Comparison of ENCODE assay signal across 8 cellular contexts in genomic region chr10:7412482-7413251, GRCh38. TPM values are rescaled to one million over a fixed set of nuclear protein-coding genes. Genes with fewer than 3 reads are reported as not detected.
DNase-seq lines count a peak whose midpoint lies in the region; ATAC-seq and TF ChIP-seq lines count a peak whose summit lies in the region.

No MANE protein-coding gene starts in this region.

- H3K27ac ChIP-seq in ectodermal cell (ENCODE audit: insufficient read depth, low read depth, low read length, poor library complexity, severe bottlenecking) (no peak overlapping the region), muscle layer of duodenum (ENCODE audit: low read length) (no peak overlapping the region), thoracic aorta (no peak overlapping the region)

- no peak for ATAC-seq in thoracic aorta (ENCODE audit: insufficient number of reproducible peaks, low FRiP score, low read depth)
- ATAC-seq in HG03045 (IDR thresholded peaks at IDR 0.05; ENCODE audit: unreplicated experiment) = no peak

- no peak for TF ChIP-seq CTCF in thoracic aorta (IDR thresholded peaks at IDR 0.05)

- H3K4me3 ChIP-seq in ectodermal cell (ENCODE audit: insufficient read depth, low read depth, low read length) (peak overlapping the region; percentile 65), muscle layer of duodenum (ENCODE audit: low read depth in 1 of 2, low read length in 2 of 2) (peak overlapping the region; percentile 33 to 86), thoracic aorta (peak overlapping the region; percentile 85)

- DNase-seq in SIG-M5 treated with dmso at 0.1 percent for 504 hours (lab: John Stamatoyannopoulos, UW; ENCODE audit: unreplicated experiment) (peak; percentile 59), SIG-M5 (lab: John Stamatoyannopoulos, UW) (no peak), thoracic aorta (ENCODE audit: low spot score) (no peak), KBM-7 (no peak), DMS79 (lab: John Stamatoyannopoulos, UW) (no peak)

- H3K27me3 ChIP-seq in ectodermal cell (ENCODE audit: control insufficient read depth, insufficient read depth, low read length, poor library complexity, severe bottlenecking) = peaks cover 74% of the 10 kb centered on the region
- peaks cover 16% of the 10 kb centered on the region for H3K27me3 ChIP-seq in muscle layer of duodenum (ENCODE audit: low read depth, low read length)
- H3K27me3 ChIP-seq in thoracic aorta (replicated peaks; ENCODE audit: insufficient read depth) = no peaks in the 10 kb centered on the region

- H3K4me1 ChIP-seq in ectodermal cell (ENCODE audit: control insufficient read depth, insufficient read depth, low read length) (peaks cover 4% of the 10 kb centered on the region), muscle layer of duodenum (ENCODE audit: control insufficient read depth in 1 of 2, insufficient read depth in 2 of 2, low read length in 2 of 2) (peaks cover 0 to 39% of the 10 kb centered on the region in 2 donors), thoracic aorta (ENCODE audit: control insufficient read depth in 1 of 2, low read depth in 2 of 2) (peaks cover 0 to 32% of the 10 kb centered on the region in 2 donors)

- in situ Hi-C loops in KBM-7 (cut with MboI; ENCODE audit: low pct_unique_long_range_greater_than_20kb, low sequenced_read_pairs) = loop anchor here (25.0 kb wide), 1 partner anchor 500 kb away; no protein-coding TSS in a partner anchor

- no peaks in the 10 kb centered on the region for H3K36me3 ChIP-seq in ectodermal cell (ENCODE audit: control insufficient read depth, insufficient read depth, low read length)
- H3K36me3 ChIP-seq in muscle layer of duodenum (ENCODE audit: control insufficient read depth in 1 of 2, insufficient read depth in 2 of 2, low read length in 2 of 2) = no peaks in the 10 kb centered on the region
- H3K36me3 ChIP-seq in thoracic aorta = no peaks in the 10 kb centered on the region

- WGBS in ectodermal cell, 2 experiments = 0 to 1% methylated on average over 62 of the region's 62 CpGs

- no peaks in the 10 kb centered on the region for H3K9me3 ChIP-seq in ectodermal cell (ENCODE audit: control insufficient read depth, low read length)
- H3K9me3 ChIP-seq in muscle layer of duodenum (ENCODE audit: control insufficient read depth in 1 of 2, low read length in 2 of 2) = no peaks in the 10 kb centered on the region
- H3K9me3 ChIP-seq in thoracic aorta = no peaks in the 10 kb centered on the region

RNA-seq across cellular contexts. Expression of gene SFMBT2, which starts 1.8 kb away (rescaled TPM):
- 3.6 TPM for polyA plus RNA-seq in ectodermal cell (2013, experiment 1 of 4)
- polyA plus RNA-seq in ectodermal cell (2013, experiment 2 of 4) = 4.0 TPM
- polyA plus RNA-seq in ectodermal cell (2013, experiment 3 of 4) = 3.7 TPM
- polyA plus RNA-seq in ectodermal cell (2013, experiment 4 of 4) = 3.6 TPM
- total RNA-seq in thoracic aorta = 1 to 10 TPM; 8.5 to 9.0 TPM
